ENCODE assay signal across 1 cellular context in the genomic region with DNA sequence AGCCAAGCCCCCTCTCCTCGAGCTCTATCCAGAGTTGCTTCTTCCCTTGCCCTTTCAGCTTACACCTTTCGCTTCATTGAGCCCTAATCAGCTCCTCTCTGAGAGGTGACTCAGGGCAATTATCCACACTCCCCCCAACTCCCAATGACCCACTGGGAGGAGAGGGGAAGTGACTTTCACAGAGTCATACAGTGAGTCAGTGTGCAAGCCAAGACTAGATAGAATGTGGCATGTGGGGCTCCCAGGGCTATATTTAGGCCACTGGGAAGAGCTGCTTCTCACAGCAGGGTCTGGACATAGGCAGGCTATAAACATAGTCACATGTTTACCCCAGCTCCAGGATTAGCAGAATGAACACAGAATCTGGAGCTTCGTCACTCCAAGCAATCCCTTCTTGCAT.
TF ChIP-seq lines count a peak whose summit lies in the region.

No MANE protein-coding gene starts in this region.

TF ChIP-seq in GM12878, 131 proteins besides CTCF, POLR2A, EP300 and RAD21:
- peak; percentile 49; the same call in 1 of the 2 replicates for TF ChIP-seq RUNX3 (IDR thresholded peaks at IDR 0.05; ENCODE audit: low read length)
- TF ChIP-seq EED (IDR thresholded peaks at IDR 0.05; ENCODE audit: low read depth) = peak; percentile 88
- TF ChIP-seq BMI1 (IDR thresholded peaks at IDR 0.05; ENCODE audit: borderline replicate concordance) = no peak
- no peak for TF ChIP-seq EGR1 (IDR thresholded peaks at IDR 0.05; ENCODE audit: borderline replicate concordance in 1 of 2, low read depth in 2 of 2, low read length in 2 of 2)
- TF ChIP-seq NFIC (IDR thresholded peaks at IDR 0.05; ENCODE audit: low read depth, low read length) = peak; percentile 66; the same call in 1 of the 2 replicates
- TF ChIP-seq YY1 (IDR thresholded peaks at IDR 0.05; ENCODE audit: low read depth, low read length) = no peak
- no peak for TF ChIP-seq BACH1 (IDR thresholded peaks at IDR 0.05; ENCODE audit: borderline replicate concordance)
- peak; percentile 21 to 35; a peak in 2 of 4 replicates for TF ChIP-seq IKZF2 (IDR thresholded peaks at IDR 0.05)
- TF ChIP-seq GATAD2B (conservative IDR thresholded peaks at IDR 0.05; ENCODE audit: low read depth) = no peak
- no peak for TF ChIP-seq POLR2AphosphoS2 (IDR thresholded peaks at IDR 0.05; ENCODE audit: low read depth, low read length)
- TF ChIP-seq, protein P1, sequence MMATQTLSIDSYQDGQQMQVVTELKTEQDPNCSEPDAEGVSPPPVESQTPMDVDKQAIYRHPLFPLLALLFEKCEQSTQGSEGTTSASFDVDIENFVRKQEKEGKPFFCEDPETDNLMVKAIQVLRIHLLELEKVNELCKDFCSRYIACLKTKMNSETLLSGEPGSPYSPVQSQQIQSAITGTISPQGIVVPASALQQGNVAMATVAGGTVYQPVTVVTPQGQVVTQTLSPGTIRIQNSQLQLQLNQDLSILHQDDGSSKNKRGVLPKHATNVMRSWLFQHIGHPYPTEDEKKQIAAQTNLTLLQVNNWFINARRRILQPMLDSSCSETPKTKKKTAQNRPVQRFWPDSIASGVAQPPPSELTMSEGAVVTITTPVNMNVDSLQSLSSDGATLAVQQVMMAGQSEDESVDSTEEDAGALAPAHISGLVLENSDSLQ (IDR thresholded peaks at IDR 0.05) = no peak
- TF ChIP-seq KLF5 (IDR thresholded peaks at IDR 0.05; ENCODE audit: partially characterized antibody) = no peak
- TF ChIP-seq, protein P2, sequence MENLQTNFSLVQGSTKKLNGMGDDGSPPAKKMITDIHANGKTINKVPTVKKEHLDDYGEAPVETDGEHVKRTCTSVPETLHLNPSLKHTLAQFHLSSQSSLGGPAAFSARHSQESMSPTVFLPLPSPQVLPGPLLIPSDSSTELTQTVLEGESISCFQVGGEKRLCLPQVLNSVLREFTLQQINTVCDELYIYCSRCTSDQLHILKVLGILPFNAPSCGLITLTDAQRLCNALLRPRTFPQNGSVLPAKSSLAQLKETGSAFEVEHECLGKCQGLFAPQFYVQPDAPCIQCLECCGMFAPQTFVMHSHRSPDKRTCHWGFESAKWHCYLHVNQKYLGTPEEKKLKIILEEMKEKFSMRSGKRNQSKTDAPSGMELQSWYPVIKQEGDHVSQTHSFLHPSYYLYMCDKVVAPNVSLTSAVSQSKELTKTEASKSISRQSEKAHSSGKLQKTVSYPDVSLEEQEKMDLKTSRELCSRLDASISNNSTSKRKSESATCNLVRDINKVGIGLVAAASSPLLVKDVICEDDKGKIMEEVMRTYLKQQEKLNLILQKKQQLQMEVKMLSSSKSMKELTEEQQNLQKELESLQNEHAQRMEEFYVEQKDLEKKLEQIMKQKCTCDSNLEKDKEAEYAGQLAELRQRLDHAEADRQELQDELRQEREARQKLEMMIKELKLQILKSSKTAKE (IDR thresholded peaks at IDR 0.05; ENCODE audit: low read depth, poor library complexity, severe bottlenecking) = no peak
- peak; percentile 40 for TF ChIP-seq MEF2B (IDR thresholded peaks at IDR 0.05; ENCODE audit: partially characterized antibody, poor library complexity, severe bottlenecking)
- no peak for TF ChIP-seq CEBPB (IDR thresholded peaks at IDR 0.05; ENCODE audit: borderline replicate concordance in 1 of 2, low read depth in 2 of 2, low read length in 2 of 2)
- TF ChIP-seq IRF4 (IDR thresholded peaks at IDR 0.05; ENCODE audit: low read depth, low read length) = no peak
- no peak for TF ChIP-seq POU2F2 (IDR thresholded peaks at IDR 0.05; ENCODE audit: borderline replicate concordance, low read depth, low read length)
- no peak for TF ChIP-seq RBBP5 (conservative IDR thresholded peaks at IDR 0.05)
- TF ChIP-seq SP1 (IDR thresholded peaks at IDR 0.05; ENCODE audit: low read depth, low read length) = no peak
- TF ChIP-seq, protein P3, sequence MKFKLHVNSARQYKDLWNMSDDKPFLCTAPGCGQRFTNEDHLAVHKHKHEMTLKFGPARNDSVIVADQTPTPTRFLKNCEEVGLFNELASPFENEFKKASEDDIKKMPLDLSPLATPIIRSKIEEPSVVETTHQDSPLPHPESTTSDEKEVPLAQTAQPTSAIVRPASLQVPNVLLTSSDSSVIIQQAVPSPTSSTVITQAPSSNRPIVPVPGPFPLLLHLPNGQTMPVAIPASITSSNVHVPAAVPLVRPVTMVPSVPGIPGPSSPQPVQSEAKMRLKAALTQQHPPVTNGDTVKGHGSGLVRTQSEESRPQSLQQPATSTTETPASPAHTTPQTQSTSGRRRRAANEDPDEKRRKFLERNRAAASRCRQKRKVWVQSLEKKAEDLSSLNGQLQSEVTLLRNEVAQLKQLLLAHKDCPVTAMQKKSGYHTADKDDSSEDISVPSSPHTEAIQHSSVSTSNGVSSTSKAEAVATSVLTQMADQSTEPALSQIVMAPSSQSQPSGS (IDR thresholded peaks at IDR 0.05; ENCODE audit: low read length) = no peak
- TF ChIP-seq, protein P4, sequence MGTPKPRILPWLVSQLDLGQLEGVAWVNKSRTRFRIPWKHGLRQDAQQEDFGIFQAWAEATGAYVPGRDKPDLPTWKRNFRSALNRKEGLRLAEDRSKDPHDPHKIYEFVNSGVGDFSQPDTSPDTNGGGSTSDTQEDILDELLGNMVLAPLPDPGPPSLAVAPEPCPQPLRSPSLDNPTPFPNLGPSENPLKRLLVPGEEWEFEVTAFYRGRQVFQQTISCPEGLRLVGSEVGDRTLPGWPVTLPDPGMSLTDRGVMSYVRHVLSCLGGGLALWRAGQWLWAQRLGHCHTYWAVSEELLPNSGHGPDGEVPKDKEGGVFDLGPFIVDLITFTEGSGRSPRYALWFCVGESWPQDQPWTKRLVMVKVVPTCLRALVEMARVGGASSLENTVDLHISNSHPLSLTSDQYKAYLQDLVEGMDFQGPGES (IDR thresholded peaks at IDR 0.05) = no peak
- no peak for TF ChIP-seq ZZZ3 (IDR thresholded peaks at IDR 0.05; ENCODE audit: control insufficient read depth, insufficient read length, low read depth)
- TF ChIP-seq PML (IDR thresholded peaks at IDR 0.05; ENCODE audit: low read length) = no peak
- no peak for TF ChIP-seq RB1 (IDR thresholded peaks at IDR 0.05; ENCODE audit: borderline replicate concordance)
- no peak for TF ChIP-seq NFXL1 (IDR thresholded peaks at IDR 0.05; ENCODE audit: borderline replicate concordance)
- TF ChIP-seq SPI1 (IDR thresholded peaks at IDR 0.05; ENCODE audit: borderline replicate concordance, insufficient read depth, low read depth, low read length) = peak; percentile 59; the same call in 1 of the 2 replicates
- no peak for TF ChIP-seq STAT1 (conservative IDR thresholded peaks at IDR 0.05)
- no peak for TF ChIP-seq ETV6 (conservative IDR thresholded peaks at IDR 0.05 in 1 of 2, IDR thresholded peaks at IDR 0.05 in 1 of 2; ENCODE audit: borderline replicate concordance in 1 of 2, low read depth in 1 of 2)
- TF ChIP-seq, protein P5, sequence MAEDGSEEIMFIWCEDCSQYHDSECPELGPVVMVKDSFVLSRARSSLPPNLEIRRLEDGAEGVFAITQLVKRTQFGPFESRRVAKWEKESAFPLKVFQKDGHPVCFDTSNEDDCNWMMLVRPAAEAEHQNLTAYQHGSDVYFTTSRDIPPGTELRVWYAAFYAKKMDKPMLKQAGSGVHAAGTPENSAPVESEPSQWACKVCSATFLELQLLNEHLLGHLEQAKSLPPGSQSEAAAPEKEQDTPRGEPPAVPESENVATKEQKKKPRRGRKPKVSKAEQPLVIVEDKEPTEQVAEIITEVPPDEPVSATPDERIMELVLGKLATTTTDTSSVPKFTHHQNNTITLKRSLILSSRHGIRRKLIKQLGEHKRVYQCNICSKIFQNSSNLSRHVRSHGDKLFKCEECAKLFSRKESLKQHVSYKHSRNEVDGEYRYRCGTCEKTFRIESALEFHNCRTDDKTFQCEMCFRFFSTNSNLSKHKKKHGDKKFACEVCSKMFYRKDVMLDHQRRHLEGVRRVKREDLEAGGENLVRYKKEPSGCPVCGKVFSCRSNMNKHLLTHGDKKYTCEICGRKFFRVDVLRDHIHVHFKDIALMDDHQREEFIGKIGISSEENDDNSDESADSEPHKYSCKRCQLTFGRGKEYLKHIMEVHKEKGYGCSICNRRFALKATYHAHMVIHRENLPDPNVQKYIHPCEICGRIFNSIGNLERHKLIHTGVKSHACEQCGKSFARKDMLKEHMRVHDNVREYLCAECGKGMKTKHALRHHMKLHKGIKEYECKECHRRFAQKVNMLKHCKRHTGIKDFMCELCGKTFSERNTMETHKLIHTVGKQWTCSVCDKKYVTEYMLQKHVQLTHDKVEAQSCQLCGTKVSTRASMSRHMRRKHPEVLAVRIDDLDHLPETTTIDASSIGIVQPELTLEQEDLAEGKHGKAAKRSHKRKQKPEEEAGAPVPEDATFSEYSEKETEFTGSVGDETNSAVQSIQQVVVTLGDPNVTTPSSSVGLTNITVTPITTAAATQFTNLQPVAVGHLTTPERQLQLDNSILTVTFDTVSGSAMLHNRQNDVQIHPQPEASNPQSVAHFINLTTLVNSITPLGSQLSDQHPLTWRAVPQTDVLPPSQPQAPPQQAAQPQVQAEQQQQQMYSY (CRISPR knock-in tag; IDR thresholded peaks at IDR 0.05) = no peak
- TF ChIP-seq MEF2A (IDR thresholded peaks at IDR 0.05; ENCODE audit: insufficient read depth, low read depth, low read length) = no peak
- no peak for TF ChIP-seq ZSCAN29 (IDR thresholded peaks at IDR 0.05)
- TF ChIP-seq ASH2L (IDR thresholded peaks at IDR 0.05; ENCODE audit: borderline replicate concordance, low read depth) = no peak
- no peak for TF ChIP-seq KAT2A (conservative IDR thresholded peaks at IDR 0.05; ENCODE audit: control insufficient read depth, low read depth, low read length)
- TF ChIP-seq, protein P6, sequence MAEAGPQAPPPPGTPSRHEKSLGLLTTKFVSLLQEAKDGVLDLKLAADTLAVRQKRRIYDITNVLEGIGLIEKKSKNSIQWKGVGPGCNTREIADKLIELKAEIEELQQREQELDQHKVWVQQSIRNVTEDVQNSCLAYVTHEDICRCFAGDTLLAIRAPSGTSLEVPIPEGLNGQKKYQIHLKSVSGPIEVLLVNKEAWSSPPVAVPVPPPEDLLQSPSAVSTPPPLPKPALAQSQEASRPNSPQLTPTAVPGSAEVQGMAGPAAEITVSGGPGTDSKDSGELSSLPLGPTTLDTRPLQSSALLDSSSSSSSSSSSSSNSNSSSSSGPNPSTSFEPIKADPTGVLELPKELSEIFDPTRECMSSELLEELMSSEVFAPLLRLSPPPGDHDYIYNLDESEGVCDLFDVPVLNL (IDR thresholded peaks at IDR 0.05; ENCODE audit: low read depth, low read length) = no peak
- TF ChIP-seq, protein P7, sequence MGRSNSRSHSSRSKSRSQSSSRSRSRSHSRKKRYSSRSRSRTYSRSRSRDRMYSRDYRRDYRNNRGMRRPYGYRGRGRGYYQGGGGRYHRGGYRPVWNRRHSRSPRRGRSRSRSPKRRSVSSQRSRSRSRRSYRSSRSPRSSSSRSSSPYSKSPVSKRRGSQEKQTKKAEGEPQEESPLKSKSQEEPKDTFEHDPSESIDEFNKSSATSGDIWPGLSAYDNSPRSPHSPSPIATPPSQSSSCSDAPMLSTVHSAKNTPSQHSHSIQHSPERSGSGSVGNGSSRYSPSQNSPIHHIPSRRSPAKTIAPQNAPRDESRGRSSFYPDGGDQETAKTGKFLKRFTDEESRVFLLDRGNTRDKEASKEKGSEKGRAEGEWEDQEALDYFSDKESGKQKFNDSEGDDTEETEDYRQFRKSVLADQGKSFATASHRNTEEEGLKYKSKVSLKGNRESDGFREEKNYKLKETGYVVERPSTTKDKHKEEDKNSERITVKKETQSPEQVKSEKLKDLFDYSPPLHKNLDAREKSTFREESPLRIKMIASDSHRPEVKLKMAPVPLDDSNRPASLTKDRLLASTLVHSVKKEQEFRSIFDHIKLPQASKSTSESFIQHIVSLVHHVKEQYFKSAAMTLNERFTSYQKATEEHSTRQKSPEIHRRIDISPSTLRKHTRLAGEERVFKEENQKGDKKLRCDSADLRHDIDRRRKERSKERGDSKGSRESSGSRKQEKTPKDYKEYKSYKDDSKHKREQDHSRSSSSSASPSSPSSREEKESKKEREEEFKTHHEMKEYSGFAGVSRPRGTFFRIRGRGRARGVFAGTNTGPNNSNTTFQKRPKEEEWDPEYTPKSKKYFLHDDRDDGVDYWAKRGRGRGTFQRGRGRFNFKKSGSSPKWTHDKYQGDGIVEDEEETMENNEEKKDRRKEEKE (IDR thresholded peaks at IDR 0.05) = no peak
- peak; percentile 34; the same call in 1 of the 2 replicates for TF ChIP-seq IKZF1 (conservative IDR thresholded peaks at IDR 0.05)
- TF ChIP-seq, protein P8, sequence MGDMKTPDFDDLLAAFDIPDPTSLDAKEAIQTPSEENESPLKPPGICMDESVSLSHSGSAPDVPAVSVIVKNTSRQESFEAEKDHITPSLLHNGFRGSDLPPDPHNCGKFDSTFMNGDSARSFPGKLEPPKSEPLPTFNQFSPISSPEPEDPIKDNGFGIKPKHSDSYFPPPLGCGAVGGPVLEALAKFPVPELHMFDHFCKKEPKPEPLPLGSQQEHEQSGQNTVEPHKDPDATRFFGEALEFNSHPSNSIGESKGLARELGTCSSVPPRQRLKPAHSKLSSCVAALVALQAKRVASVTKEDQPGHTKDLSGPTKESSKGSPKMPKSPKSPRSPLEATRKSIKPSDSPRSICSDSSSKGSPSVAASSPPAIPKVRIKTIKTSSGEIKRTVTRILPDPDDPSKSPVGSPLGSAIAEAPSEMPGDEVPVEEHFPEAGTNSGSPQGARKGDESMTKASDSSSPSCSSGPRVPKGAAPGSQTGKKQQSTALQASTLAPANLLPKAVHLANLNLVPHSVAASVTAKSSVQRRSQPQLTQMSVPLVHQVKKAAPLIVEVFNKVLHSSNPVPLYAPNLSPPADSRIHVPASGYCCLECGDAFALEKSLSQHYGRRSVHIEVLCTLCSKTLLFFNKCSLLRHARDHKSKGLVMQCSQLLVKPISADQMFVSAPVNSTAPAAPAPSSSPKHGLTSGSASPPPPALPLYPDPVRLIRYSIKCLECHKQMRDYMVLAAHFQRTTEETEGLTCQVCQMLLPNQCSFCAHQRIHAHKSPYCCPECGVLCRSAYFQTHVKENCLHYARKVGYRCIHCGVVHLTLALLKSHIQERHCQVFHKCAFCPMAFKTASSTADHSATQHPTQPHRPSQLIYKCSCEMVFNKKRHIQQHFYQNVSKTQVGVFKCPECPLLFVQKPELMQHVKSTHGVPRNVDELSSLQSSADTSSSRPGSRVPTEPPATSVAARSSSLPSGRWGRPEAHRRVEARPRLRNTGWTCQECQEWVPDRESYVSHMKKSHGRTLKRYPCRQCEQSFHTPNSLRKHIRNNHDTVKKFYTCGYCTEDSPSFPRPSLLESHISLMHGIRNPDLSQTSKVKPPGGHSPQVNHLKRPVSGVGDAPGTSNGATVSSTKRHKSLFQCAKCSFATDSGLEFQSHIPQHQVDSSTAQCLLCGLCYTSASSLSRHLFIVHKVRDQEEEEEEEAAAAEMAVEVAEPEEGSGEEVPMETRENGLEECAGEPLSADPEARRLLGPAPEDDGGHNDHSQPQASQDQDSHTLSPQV (IDR thresholded peaks at IDR 0.05) = no peak
- TF ChIP-seq, protein P9, sequence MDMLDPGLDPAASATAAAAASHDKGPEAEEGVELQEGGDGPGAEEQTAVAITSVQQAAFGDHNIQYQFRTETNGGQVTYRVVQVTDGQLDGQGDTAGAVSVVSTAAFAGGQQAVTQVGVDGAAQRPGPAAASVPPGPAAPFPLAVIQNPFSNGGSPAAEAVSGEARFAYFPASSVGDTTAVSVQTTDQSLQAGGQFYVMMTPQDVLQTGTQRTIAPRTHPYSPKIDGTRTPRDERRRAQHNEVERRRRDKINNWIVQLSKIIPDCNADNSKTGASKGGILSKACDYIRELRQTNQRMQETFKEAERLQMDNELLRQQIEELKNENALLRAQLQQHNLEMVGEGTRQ (IDR thresholded peaks at IDR 0.05; ENCODE audit: borderline replicate concordance, low read depth, low read length) = no peak
- no peak for TF ChIP-seq TCF3 (IDR thresholded peaks at IDR 0.05; ENCODE audit: borderline replicate concordance, insufficient read depth, low read depth, low read length)
- TF ChIP-seq HDAC6 (IDR thresholded peaks at IDR 0.05; ENCODE audit: unreplicated experiment) = no peak
- TF ChIP-seq DPF2 (IDR thresholded peaks at IDR 0.05) = no peak
